ENCODE assay signal across 28 cellular contexts in genomic region chr5:166561759-166562158, GRCh38.
DNase-seq lines count a peak whose midpoint lies in the region; ATAC-seq, FAIRE-seq and TF ChIP-seq lines count a peak whose summit lies in the region.
"Had no signal": no experiment of that assay in that cellular context is flagged by ENCODE, and none has a peak within 500 bp of the region (broad histone marks: within the 10 kb centered on the region; RNA-seq: fewer than 3 reads in every experiment).

No MANE protein-coding gene starts in this region.

- no peak for TF ChIP-seq RAD21 in HepG2 (CRISPR knock-in tag; IDR thresholded peaks at IDR 0.05)

- WGBS in HepG2 (ENCODE audit: low lambda C conversion rate) = 6% methylated on average over 3 of the region's 3 CpGs

- H4K20me1 ChIP-seq in HepG2 (ENCODE audit: insufficient read depth, low read length) = no peaks in the 10 kb centered on the region

- no peak for FAIRE-seq in HepG2 (lab: Jason Lieb, UNC)
- FAIRE-seq: GM12892, GM19239, H54 had no signal

- TF ChIP-seq CTCF in cardiac fibroblast (IDR thresholded peaks at IDR 0.05; ENCODE audit: low read depth, low read length) (no peak), HepG2 (CRISPR knock-in tag; IDR thresholded peaks at IDR 0.05) (no peak)

- no peaks in the 10 kb centered on the region for H3K4me1 ChIP-seq in HepG2 (ENCODE audit: insufficient read depth, low read length)
- H3K4me1 ChIP-seq: BE2C had no signal

- H3K79me2 ChIP-seq in HepG2 (ENCODE audit: insufficient read depth, low read length) = no peaks in the 10 kb centered on the region

- DNase-seq in Right ventricle myocardium inferior (ENCODE audit: missing footprints) (no peak), cardiac septum (ENCODE audit: low spot score) (no peak), cardiac fibroblast (ENCODE audit: low read depth in 2 of 2) (peak; percentile 23 to 31), HepG2 (ENCODE audit: low spot score) (no peak), HUDEP-2 (lab: John Stamatoyannopoulos, UW; ENCODE audit: unreplicated experiment in 76 of 76) (no peak)
- DNase-seq: 8988T; ACHN; BE2C; CD8-positive, alpha-beta memory T cell; DMS153; DND-41; NCI-H1048; NCI-H1417 treated with DMSO at 0.1 percent for 48 hours; NCI-H187; NCI-H2081 treated with DMSO at 0.1 percent for 48 hours; NCI-H2171; NCI-H345; NCI-H510A treated with DMSO at 0.1 percent for 48 hours; NCI-H774; SIG-M5 had no signal

- CTCF ChIA-PET in HepG2 (lab: Yijun Ruan, JAX; ENCODE audit: low intra/inter-chr PET ratio, low total read pairs) = no interaction called here

- H3K27ac ChIP-seq in HepG2 (ENCODE audit: extremely low read length, insufficient read depth, low read length) = no peak overlapping the region
- H3K27ac ChIP-seq: KMS-11, RWPE1, SK-N-MC had no signal

- H3K9me3 ChIP-seq in HepG2 (ENCODE audit: low read length) = peaks cover 96% of the 10 kb centered on the region
- H3K9me3 ChIP-seq: BE2C had no signal

- TF ChIP-seq POLR2A in HepG2 (IDR thresholded peaks at IDR 0.05; ENCODE audit: insufficient read depth in 1 of 2, low read depth in 2 of 2, low read length in 2 of 2) = no peak

- intact Hi-C loops in Right ventricle myocardium inferior (cut with DNase I) = no loop called here
- intact Hi-C loops in cardiac septum (cut with DNase I) = no loop called here
- intact Hi-C loops in HepG2 (cut with micrococcal nuclease; ENCODE audit: unreplicated experiment) = no loop called here

- H3K36me3 ChIP-seq in HepG2 (replicated peaks in 1 of 2; ENCODE audit: control insufficient read depth in 1 of 2, insufficient read depth in 2 of 2, low read length in 2 of 2) = no peaks in the 10 kb centered on the region
- H3K36me3 ChIP-seq: BE2C had no signal

- in situ Hi-C loops in HepG2 (cut with HindIII; ENCODE audit: extremely low pct_ligation_motif_present, low pct_unique_long_range_greater_than_20kb) = no loop called here

- H3K4me3 ChIP-seq in cardiac fibroblast (replicated peaks in 1 of 2; ENCODE audit: low read depth in 2 of 2, low read length in 2 of 2) (no peak overlapping the region), HepG2 (replicated peaks in 1 of 3; ENCODE audit: insufficient read depth in 1 of 3, low read depth in 2 of 3, low read length in 3 of 3) (no peak overlapping the region)
- H3K4me3 ChIP-seq: SK-N-MC had no signal

- no peak overlapping the region for H3K4me2 ChIP-seq in HepG2 (ENCODE audit: low read depth, low read length)
- H3K4me2 ChIP-seq: KMS-11 had no signal

- no peaks in the 10 kb centered on the region for H3K27me3 ChIP-seq in HepG2 (ENCODE audit: control insufficient read depth in 1 of 2, insufficient read depth in 2 of 2, low read length in 2 of 2)
- H3K27me3 ChIP-seq: BE2C had no signal

- ATAC-seq in Right ventricle myocardium inferior = peak; percentile 26
- no peak for ATAC-seq in HepG2
- ATAC-seq in HG02678 (IDR thresholded peaks at IDR 0.05; ENCODE audit: unreplicated experiment) = no peak
- no peak for ATAC-seq in HG03108 (IDR thresholded peaks at IDR 0.05; ENCODE audit: unreplicated experiment)

- no peak overlapping the region for H3K9ac ChIP-seq in HepG2 (ENCODE audit: insufficient read depth, low read depth, low read length)
- H3K9ac ChIP-seq: KMS-11 had no signal

- no peak overlapping the region for H2AFZ ChIP-seq in HepG2 (ENCODE audit: low read length)

- POLR2A ChIA-PET in HepG2 (lab: Yijun Ruan, JAX) = no interaction called here

- BruUV-seq in HepG2 (replicated peaks; lab: Mats Ljungman, UMichigan) = no TSS peak

- TF ChIP-seq EP300 in HepG2 (IDR thresholded peaks at IDR 0.05; ENCODE audit: low read depth in 2 of 2, low read length in 2 of 2) (no peak), HepG2 (CRISPR knock-in tag; IDR thresholded peaks at IDR 0.05; ENCODE audit: borderline replicate concordance) (no peak)

TF ChIP-seq in HepG2, 621 proteins besides CTCF, POLR2A, EP300 and RAD21:
- TF ChIP-seq MXD1 (CRISPR knock-in tag; IDR thresholded peaks at IDR 0.05) = no peak
- TF ChIP-seq CEBPB (IDR thresholded peaks at IDR 0.05; ENCODE audit: borderline replicate concordance, low read depth, low read length) = 0 out of 2 replicates have a peak, but pooled peaks have one; percentile 6

Comparison
In these comparisons a context has a peak if more than half of its experiments do, and no peak if none do; other contexts are left out.
1. DNase-seq: peak in cardiac fibroblast (2 of 2); none in Right ventricle myocardium inferior (single experiment), cardiac septum (single experiment), HepG2 (single experiment) and HUDEP-2 (0 of 76).